Comparison of ENCODE assay signal across 25 cellular contexts in genomic region chr6:66605011-66605410, GRCh38.
"Had no signal": no experiment of that assay in that cellular context is flagged by ENCODE, and none has a peak within 500 bp of the region (broad histone marks: within the 10 kb centered on the region; RNA-seq: fewer than 3 reads in every experiment).

No MANE protein-coding gene starts in this region.

- ATAC-seq: activated CD4-positive, alpha-beta T cell treated with anti-CD3 and anti-CD28 coated beads for 36 hours; activated T-cell treated with anti-CD3 and anti-CD28 coated beads, Interleukin-2, amount 50 U/mL, for 72 hours; sciatic nerve; stimulated activated effector memory CD8-positive, alpha-beta T cell treated with anti-CD3 and anti-CD28 coated beads, Interleukin-12 subunit alpha, Interleukin-12 subunit beta, amount 100 ng/mL, for 72 hours had no signal

- H3K4me3 ChIP-seq: adrenal gland, ovary, prostate gland, thoracic aorta had no signal

- DNase-seq: activated CD4-positive, alpha-beta T cell treated with anti-CD3 and anti-CD28 coated beads for 36 hours; activated CD4-positive, alpha-beta T cell treated with anti-CD3 and anti-CD28 coated beads, Interleukin-2, amount 50 U/mL, for 4 hours; activated CD4-positive, CD25-positive, alpha-beta regulatory T cell; activated naive CD4-positive, alpha-beta T cell treated with Interleukin-2 at 50 U/mL for 16 hours; activated naive CD8-positive, alpha-beta T cell treated with anti-CD3 and anti-CD28 coated beads for 36 hours; activated T-cell treated with anti-CD3 and anti-CD28 coated beads for 4 hours; activated T-cell treated with anti-CD3 and anti-CD28 coated beads, Interleukin-2, amount 50 U/mL, for 72 hours; adrenal gland; aorta; caudate nucleus; foreskin melanocyte; islet precursor cell; mammary epithelial cell; naive B cell; nephron progenitor cell; ovary; retina; small intestine; stimulated activated CD4-positive, alpha-beta T cell treated with anti-CD3 and anti-CD28 coated beads, Interleukin-4, amount 100 ng/mL, for 24 hours; T-helper 2 cell; trophoblast cell had no signal
